8 cellular contexts compared by ENCODE assay signal in genomic region chr5:43627028-43627427, GRCh38. TPM values are rescaled to one million over a fixed set of nuclear protein-coding genes. Genes with fewer than 3 reads are reported as not detected.
DNase-seq lines count a peak whose midpoint lies in the region; ATAC-seq and TF ChIP-seq lines count a peak whose summit lies in the region.

No MANE protein-coding gene starts in this region.

- intact Hi-C loops in esophagus muscularis mucosa (cut with DNase I) = no loop called here
- intact Hi-C loops in activated T-helper 2 cell treated with anti-CD3 and anti-CD28 coated beads, Interferon-gamma antibody, Interleukin-2, Interleukin-4, amounts not matched to agents 10 μg/mL and 5 μg/mL and 100 μg/mL, durations not matched to agents 14 hours and 24 hours and 36 hours (cut with micrococcal nuclease) = no loop called here

- 71% methylated on average over 2 of the region's 2 CpGs for WGBS in esophagus muscularis mucosa
- whole genome bisulfite sequencing in trophoblast cell (ENCODE audit: extremely low coverage, insufficient coverage, insufficient read length) = no CpG with 5 or more reads among the region's 2 CpGs

- no peak overlapping the region for H4K91ac ChIP-seq in trophoblast cell (ENCODE audit: low read depth, low read length)

- no peaks in the 10 kb centered on the region for H3K79me1 ChIP-seq in trophoblast cell (ENCODE audit: low read length)

- H3K18ac ChIP-seq in trophoblast cell (ENCODE audit: low read length) = no peak overlapping the region

- CTCF ChIA-PET in HEK293T (lab: Yijun Ruan, JAX) = no interaction called here

- TF ChIP-seq CTCF in esophagus muscularis mucosa (IDR thresholded peaks at IDR 0.05) = peak in 2 of 3 experiments; percentile 27 to 40

- H2AK5ac ChIP-seq in trophoblast cell (ENCODE audit: low read length) = no peak overlapping the region

- TF ChIP-seq EP300 in esophagus muscularis mucosa (IDR thresholded peaks at IDR 0.05) = no peak

- H2BK5ac ChIP-seq in trophoblast cell (ENCODE audit: low read depth, low read length, poor library complexity) = no peak overlapping the region

- no peaks in the 10 kb centered on the region for H3K9me3 ChIP-seq in CD4-positive, CD25-positive, alpha-beta regulatory T cell (ENCODE audit: control insufficient read depth in 2 of 2, low read length in 2 of 2)
- H3K9me3 ChIP-seq in esophagus muscularis mucosa = no peaks in the 10 kb centered on the region
- no peaks in the 10 kb centered on the region for H3K9me3 ChIP-seq in trophoblast cell (ENCODE audit: insufficient read depth, low read depth, low read length)

- DNase-seq in CD4-positive, CD25-positive, alpha-beta regulatory T cell = peak in 2 of 3 donors; percentile 5 to 6
- DNase-seq in HEK293T (ENCODE audit: extremely low spot score) = peak; percentile 69
- DNase-seq in OCI-M1 (lab: John Stamatoyannopoulos, UW) = peak; percentile 82
- no peak for DNase-seq in esophagus muscularis mucosa (ENCODE audit: extremely low spot score)
- peak; percentile 58 to 76 for DNase-seq in trophoblast cell
- no peak for DNase-seq in activated T-helper 2 cell treated with anti-CD3 and anti-CD28 coated beads, Interferon-gamma antibody, Interleukin-2, Interleukin-4, amounts not matched to agents 10 μg/mL and 5 μg/mL and 100 μg/mL, durations not matched to agents 14 hours and 24 hours and 36 hours (ENCODE audit: low spot score)
- DNase-seq in NCI-H1105 (lab: John Stamatoyannopoulos, UW) = no peak

- POLR2A ChIA-PET in HEK293T (lab: Yijun Ruan, JAX) = no interaction called here

- no peaks in the 10 kb centered on the region for H3K27me3 ChIP-seq in CD4-positive, CD25-positive, alpha-beta regulatory T cell (ENCODE audit: control insufficient read depth, insufficient read depth, low read length)
- H3K27me3 ChIP-seq in esophagus muscularis mucosa (no peaks in the 10 kb centered on the region), trophoblast cell (ENCODE audit: insufficient read depth, low read length) (no peaks in the 10 kb centered on the region)

- no peak overlapping the region for H2AFZ ChIP-seq in trophoblast cell (ENCODE audit: insufficient read depth, low read length, poor library complexity)

- H4K12ac ChIP-seq in trophoblast cell (ENCODE audit: low read depth, low read length) = no peak overlapping the region

- H3K9ac ChIP-seq in trophoblast cell (ENCODE audit: low read length) = no peak overlapping the region

- no peaks in the 10 kb centered on the region for H3K27me3 Mint-ChIP-seq in CD4-positive, CD25-positive, alpha-beta regulatory T cell
- H3K27me3 Mint-ChIP-seq in activated T-helper 2 cell treated with anti-CD3 and anti-CD28 coated beads, Interferon-gamma antibody, Interleukin-2, Interleukin-4, amounts not matched to agents 10 μg/mL and 5 μg/mL and 100 μg/mL, durations not matched to agents 14 hours and 24 hours and 36 hours (ENCODE audit: low read depth) = no peaks in the 10 kb centered on the region

- peaks cover 29% of the 10 kb centered on the region for H3K36me3 ChIP-seq in CD4-positive, CD25-positive, alpha-beta regulatory T cell (ENCODE audit: control insufficient read depth, insufficient read depth, low read length)
- H3K36me3 ChIP-seq in esophagus muscularis mucosa = peaks cover 7 to 28% (median 13%) of the 10 kb centered on the region in 4 donors
- no peaks in the 10 kb centered on the region for H3K36me3 ChIP-seq in trophoblast cell (ENCODE audit: control insufficient read depth in 1 of 2, insufficient read depth in 2 of 2, low read length in 2 of 2)

- no peak overlapping the region for H3K4me2 ChIP-seq in trophoblast cell (ENCODE audit: low read length)

- H4K8ac ChIP-seq in trophoblast cell (ENCODE audit: low read depth, low read length) = no peak overlapping the region

- H3K4me1 ChIP-seq in CD4-positive, CD25-positive, alpha-beta regulatory T cell (ENCODE audit: control insufficient read depth, insufficient read depth, low read length, poor library complexity, severe bottlenecking) = no peaks in the 10 kb centered on the region
- H3K4me1 ChIP-seq in esophagus muscularis mucosa (peaks cover 11 to 19% (median 13%) of the 10 kb centered on the region in 4 donors), trophoblast cell (ENCODE audit: control insufficient read depth in 1 of 2, insufficient read depth in 2 of 2, low read length in 2 of 2) (peaks cover 0 to 3% of the 10 kb centered on the region in 2 experiments)

- H3K14ac ChIP-seq in trophoblast cell (ENCODE audit: low read length) = no peak overlapping the region

- no peaks in the 10 kb centered on the region for H3K79me2 ChIP-seq in trophoblast cell (ENCODE audit: control insufficient read depth, insufficient read depth, low read length, poor library complexity)

- no peak overlapping the region for H2BK120ac ChIP-seq in trophoblast cell (ENCODE audit: insufficient read depth, low read length, poor library complexity)

- peak in 1 of 2 donors; percentile 55 for ATAC-seq in CD4-positive, CD25-positive, alpha-beta regulatory T cell (ENCODE audit: low read depth in 2 of 2)
- ATAC-seq in HG02973 (IDR thresholded peaks at IDR 0.05; ENCODE audit: unreplicated experiment) = no peak

- no peak for TF ChIP-seq POLR2A in esophagus muscularis mucosa (IDR thresholded peaks at IDR 0.05; ENCODE audit: low read depth)

- H3K4me3 ChIP-seq in CD4-positive, CD25-positive, alpha-beta regulatory T cell (ENCODE audit: low read depth, low read length) = no peak overlapping the region
- no peak overlapping the region for H3K4me3 ChIP-seq in esophagus muscularis mucosa
- H3K4me3 ChIP-seq in trophoblast cell (ENCODE audit: low read depth, low read length) = no peak overlapping the region

- H3K9me3 Mint-ChIP-seq in CD4-positive, CD25-positive, alpha-beta regulatory T cell = no peaks in the 10 kb centered on the region
- H3K9me3 Mint-ChIP-seq in activated T-helper 2 cell treated with anti-CD3 and anti-CD28 coated beads, Interferon-gamma antibody, Interleukin-2, Interleukin-4, amounts not matched to agents 10 μg/mL and 5 μg/mL and 100 μg/mL, durations not matched to agents 14 hours and 24 hours and 36 hours = no peaks in the 10 kb centered on the region

- peaks cover 40% of the 10 kb centered on the region for H3K36me3 Mint-ChIP-seq in CD4-positive, CD25-positive, alpha-beta regulatory T cell
- H3K36me3 Mint-ChIP-seq in activated T-helper 2 cell treated with anti-CD3 and anti-CD28 coated beads, Interferon-gamma antibody, Interleukin-2, Interleukin-4, amounts not matched to agents 10 μg/mL and 5 μg/mL and 100 μg/mL, durations not matched to agents 14 hours and 24 hours and 36 hours (ENCODE audit: low read depth) = peaks cover 46% of the 10 kb centered on the region

- peaks cover 14 to 37% (median 27%) of the 10 kb centered on the region in 4 donors for H3K4me1 Mint-ChIP-seq in CD4-positive, CD25-positive, alpha-beta regulatory T cell
- H3K4me1 Mint-ChIP-seq in activated T-helper 2 cell treated with anti-CD3 and anti-CD28 coated beads, Interferon-gamma antibody, Interleukin-2, Interleukin-4, amounts not matched to agents 10 μg/mL and 5 μg/mL and 100 μg/mL, durations not matched to agents 14 hours and 24 hours and 36 hours (ENCODE audit: low read depth) = peaks cover 4% of the 10 kb centered on the region

- H3K23ac ChIP-seq in trophoblast cell (ENCODE audit: low read length) = no peak overlapping the region

- H3K27ac Mint-ChIP-seq in CD4-positive, CD25-positive, alpha-beta regulatory T cell = no peak overlapping the region
- H3K27ac Mint-ChIP-seq in activated T-helper 2 cell treated with anti-CD3 and anti-CD28 coated beads, Interferon-gamma antibody, Interleukin-2, Interleukin-4, amounts not matched to agents 10 μg/mL and 5 μg/mL and 100 μg/mL, durations not matched to agents 14 hours and 24 hours and 36 hours = no peak overlapping the region

- H3K4me3 Mint-ChIP-seq in CD4-positive, CD25-positive, alpha-beta regulatory T cell = no peak overlapping the region
- no peak overlapping the region for H3K4me3 Mint-ChIP-seq in activated T-helper 2 cell treated with anti-CD3 and anti-CD28 coated beads, Interferon-gamma antibody, Interleukin-2, Interleukin-4, amounts not matched to agents 10 μg/mL and 5 μg/mL and 100 μg/mL, durations not matched to agents 14 hours and 24 hours and 36 hours (ENCODE audit: low read depth)

- H2BK12ac ChIP-seq in trophoblast cell (ENCODE audit: low read length) = no peak overlapping the region

- H3K27ac ChIP-seq in CD4-positive, CD25-positive, alpha-beta regulatory T cell (ENCODE audit: insufficient read depth, low read length, poor library complexity, severe bottlenecking) = no peak overlapping the region
- H3K27ac ChIP-seq in esophagus muscularis mucosa (replicated peaks in 1 of 4) = no peak overlapping the region
- H3K27ac ChIP-seq in trophoblast cell (ENCODE audit: low read depth, low read length) = no peak overlapping the region

- H3K4ac ChIP-seq in trophoblast cell (ENCODE audit: low read depth, low read length) = no peak overlapping the region

TF ChIP-seq in HEK293T, 16 proteins besides CTCF, POLR2A, EP300 and RAD21:
- no peak for TF ChIP-seq NFRKB (IDR thresholded peaks at IDR 0.05)
- TF ChIP-seq L3MBTL2 (conservative IDR thresholded peaks at IDR 0.05) = no peak
- TF ChIP-seq TARDBP (IDR thresholded peaks at IDR 0.05) = no peak
- no peak for TF ChIP-seq FOXM1 (IDR thresholded peaks at IDR 0.05; ENCODE audit: borderline replicate concordance)
- TF ChIP-seq ARNT (IDR thresholded peaks at IDR 0.05) = no peak
- TF ChIP-seq FOXK2 (IDR thresholded peaks at IDR 0.05) = no peak
- no peak for TF ChIP-seq HDGF (IDR thresholded peaks at IDR 0.05; ENCODE audit: borderline replicate concordance)
- TF ChIP-seq CTBP1 (IDR thresholded peaks at IDR 0.05; ENCODE audit: borderline replicate concordance) = no peak
- TF ChIP-seq SP1 (IDR thresholded peaks at IDR 0.05) = no peak
- TF ChIP-seq ELF4 (IDR thresholded peaks at IDR 0.05) = no peak
- no peak for TF ChIP-seq FOXA1 (IDR thresholded peaks at IDR 0.05)
- TF ChIP-seq ZNF384 (IDR thresholded peaks at IDR 0.05) = no peak

RNA-seq across cellular contexts. Expression of gene NNT, which starts 24.0 kb away (rescaled TPM):
- 55.3 TPM for total RNA-seq in CD4-positive, CD25-positive, alpha-beta regulatory T cell
- polyA plus RNA-seq in CD4-positive, CD25-positive, alpha-beta regulatory T cell = 10 to 100 TPM; 46.2 to 64.1 (median 48.4) TPM
- total RNA-seq in esophagus muscularis mucosa = 10 to 100 TPM; 49.0 to 90.1 (median 70.3) TPM
- polyA plus RNA-seq in trophoblast cell (2013) = 20.1 and 20.7 TPM in 2 replicates
- total RNA-seq in activated T-helper 2 cell treated with anti-CD3 and anti-CD28 coated beads, Interferon-gamma antibody, Interleukin-2, Interleukin-4, amounts not matched to agents 10 μg/mL and 5 μg/mL and 100 μg/mL, durations not matched to agents 14 hours and 24 hours and 36 hours = 64.1 and 64.8 TPM in 2 replicates

Comparison
In these comparisons a context has a peak if more than half of its experiments do, and no peak if none do; other contexts are left out.
1. DNase-seq: peak in CD4-positive, CD25-positive, alpha-beta regulatory T cell (2 of 3), HEK293T (single experiment), OCI-M1 (single experiment) and trophoblast cell (2 of 2); none in esophagus muscularis mucosa (single experiment), activated T-helper 2 cell treated with anti-CD3 and anti-CD28 coated beads, Interferon-gamma antibody, Interleukin-2, Interleukin-4, amounts not matched to agents 10 μg/mL and 5 μg/mL and 100 μg/mL, durations not matched to agents 14 hours and 24 hours and 36 hours (single experiment) and NCI-H1105 (single experiment).